20 cellular contexts compared by ENCODE assay signal in genomic region chr11:8059571-8060011, GRCh38. TPM values are rescaled to one million over a fixed set of nuclear protein-coding genes. Genes with fewer than 3 reads are reported as not detected.
DNase-seq lines count a peak whose midpoint lies in the region; ATAC-seq and TF ChIP-seq lines count a peak whose summit lies in the region.
"Had no signal": no experiment of that assay in that cellular context is flagged by ENCODE, and none has a peak within 500 bp of the region (broad histone marks: within the 10 kb centered on the region; RNA-seq: fewer than 3 reads in every experiment).

No MANE protein-coding gene starts in this region.

- peaks cover 0 to 14% of the 10 kb centered on the region in 2 experiments for H3K27me3 ChIP-seq in mesenchymal stem cell (ENCODE audit: control insufficient read depth in 1 of 2, insufficient read depth in 1 of 2, low read length in 2 of 2)
- peaks cover 0 to 6% (median 0%) of the 10 kb centered on the region in 7 donors for H3K27me3 ChIP-seq in spleen (replicated peaks in 1 of 7)
- H3K27me3 ChIP-seq in lower lobe of right lung (ENCODE audit: low read depth) = no peaks in the 10 kb centered on the region
- H3K27me3 ChIP-seq: heart left ventricle had no signal

- no peaks in the 10 kb centered on the region for H3K36me3 Mint-ChIP-seq in activated CD8-positive, alpha-beta memory T cell treated with anti-CD3 and anti-CD28 coated beads, Interleukin-2, amount 10 ng/mL, durations not matched to agents 7 days and 5 days
- no peaks in the 10 kb centered on the region for H3K36me3 Mint-ChIP-seq in brain
- H3K36me3 Mint-ChIP-seq: activated CD4-positive, alpha-beta memory T cell treated with anti-CD3 and anti-CD28 coated beads for 36 hours; CD4-positive, alpha-beta memory T cell had no signal

- H3K79me1 ChIP-seq in mesenchymal stem cell (replicated peaks; ENCODE audit: low read length, poor library complexity, severe bottlenecking) = no peaks in the 10 kb centered on the region

- H2BK12ac ChIP-seq in mesenchymal stem cell (ENCODE audit: low read length in 2 of 2) = no peak overlapping the region

- no peaks in the 10 kb centered on the region for H3K36me3 ChIP-seq in mesenchymal stem cell (ENCODE audit: control insufficient read depth in 1 of 2, insufficient read depth in 2 of 2, low read depth in 1 of 2, low read length in 2 of 2)
- H3K36me3 ChIP-seq in spleen = no peaks in the 10 kb centered on the region
- no peaks in the 10 kb centered on the region for H3K36me3 ChIP-seq in lower lobe of right lung
- H3K36me3 ChIP-seq: heart left ventricle had no signal

- H2BK5ac ChIP-seq in mesenchymal stem cell (ENCODE audit: low read depth, low read length, poor library complexity, severe bottlenecking) = no peak overlapping the region

- H3K4me3 ChIP-seq in mesenchymal stem cell (ENCODE audit: insufficient read depth in 1 of 2, low read depth in 1 of 2, low read length in 2 of 2) = no peak overlapping the region
- no peak overlapping the region for H3K4me3 ChIP-seq in spleen
- no peak overlapping the region for H3K4me3 ChIP-seq in lower lobe of right lung
- H3K4me3 ChIP-seq: heart left ventricle had no signal

- no peak overlapping the region for H2BK120ac ChIP-seq in mesenchymal stem cell (ENCODE audit: low read depth, low read length)

- no peak overlapping the region for H4K91ac ChIP-seq in mesenchymal stem cell (ENCODE audit: low read length)

- peak; percentile 28 for DNase-seq in activated CD8-positive, alpha-beta memory T cell treated with anti-CD3 and anti-CD28 coated beads, Interleukin-2, amount 10 ng/mL, durations not matched to agents 7 days and 5 days
- DNase-seq in mesenchymal stem cell (no peak), spleen (peak; percentile 64), GM13977 (ENCODE audit: low spot score) (no peak), lower lobe of right lung (no peak)
- no peak for DNase-seq in NK-92 treated with Interleukin-12 subunit alpha and Interleukin-12 subunit beta, amount 100 ng/mL, for 24 hours (lab: John Stamatoyannopoulos, UW)
- DNase-seq: activated CD4-positive, alpha-beta memory T cell treated with anti-CD3 and anti-CD28 coated beads for 36 hours; activated naive CD4-positive, alpha-beta T cell; activated T-cell treated with anti-CD3 and anti-CD28 coated beads, Interleukin-2, amount 50 U/mL, for 24 hours; amygdala; CD4-positive, alpha-beta memory T cell; heart left ventricle; Kasumi-1; NCI-H226; NCI-H774; occipital lobe; SHP77; SW 1271 had no signal

- no peak overlapping the region for H3K14ac ChIP-seq in mesenchymal stem cell (ENCODE audit: low read length in 2 of 2)

- no peak overlapping the region for H3K27ac Mint-ChIP-seq in activated CD8-positive, alpha-beta memory T cell treated with anti-CD3 and anti-CD28 coated beads, Interleukin-2, amount 10 ng/mL, durations not matched to agents 7 days and 5 days
- H3K27ac Mint-ChIP-seq in brain = peak overlapping the region in 3 of 5 experiments; percentile 16 to 83 (median 60)
- H3K27ac Mint-ChIP-seq: activated CD4-positive, alpha-beta memory T cell treated with anti-CD3 and anti-CD28 coated beads for 36 hours; activated T-cell treated with anti-CD3 and anti-CD28 coated beads, Interleukin-2, amount 50 U/mL, for 24 hours; CD4-positive, alpha-beta memory T cell had no signal

- H3K4me1 Mint-ChIP-seq in activated CD8-positive, alpha-beta memory T cell treated with anti-CD3 and anti-CD28 coated beads, Interleukin-2, amount 10 ng/mL, durations not matched to agents 7 days and 5 days = peaks cover 5% of the 10 kb centered on the region
- peaks cover 34% of the 10 kb centered on the region for H3K4me1 Mint-ChIP-seq in brain

- CTCF ChIA-PET in activated CD8-positive, alpha-beta memory T cell treated with anti-CD3 and anti-CD28 coated beads, Interleukin-2, amount 10 ng/mL, durations not matched to agents 7 days and 5 days (lab: Charles Lee) = interaction anchor here (0.9 to 1.4 kb wide), 3 partner anchors 11 to 31 kb away, joined by 3 to 4 read pairs (median 3); no protein-coding TSS in a partner anchor

- WGBS in mesenchymal stem cell = 49% methylated on average over 10 of the region's 10 CpGs
- 49 to 63% (median 53%) methylated on average over 10 of the region's 10 CpGs for WGBS in spleen, 5 donors

- TF ChIP-seq POLR2A in spleen (IDR thresholded peaks at IDR 0.05) = no peak

- in situ Hi-C loops in GM13977 (cut with MboI; ENCODE audit: low pct_unique_long_range_greater_than_20kb, low sequenced_read_pairs, unreplicated experiment) = no loop called here

- no peak overlapping the region for H2AK5ac ChIP-seq in mesenchymal stem cell (ENCODE audit: low read length, severe bottlenecking)

- H3K27ac ChIP-seq in mesenchymal stem cell (ENCODE audit: low read length, poor library complexity, severe bottlenecking) = no peak overlapping the region
- no peak overlapping the region for H3K27ac ChIP-seq in spleen
- H3K27ac ChIP-seq in lower lobe of right lung = no peak overlapping the region

- H3K9ac ChIP-seq in mesenchymal stem cell (ENCODE audit: low read length) = peak overlapping the region; percentile 73

- no peaks in the 10 kb centered on the region for H3K9me3 ChIP-seq in mesenchymal stem cell (ENCODE audit: control insufficient read depth, low read length)
- no peaks in the 10 kb centered on the region for H3K9me3 ChIP-seq in spleen
- H3K9me3 ChIP-seq in lower lobe of right lung = no peaks in the 10 kb centered on the region
- H3K9me3 ChIP-seq: heart left ventricle had no signal

- no peak overlapping the region for H3K4me2 ChIP-seq in mesenchymal stem cell (ENCODE audit: low read length, poor library complexity, severe bottlenecking)

- no peaks in the 10 kb centered on the region for H3K9me3 Mint-ChIP-seq in activated CD8-positive, alpha-beta memory T cell treated with anti-CD3 and anti-CD28 coated beads, Interleukin-2, amount 10 ng/mL, durations not matched to agents 7 days and 5 days (ENCODE audit: low read depth)
- H3K9me3 Mint-ChIP-seq in brain = no peaks in the 10 kb centered on the region
- H3K9me3 Mint-ChIP-seq: activated CD4-positive, alpha-beta memory T cell treated with anti-CD3 and anti-CD28 coated beads for 36 hours; activated T-cell treated with anti-CD3 and anti-CD28 coated beads, Interleukin-2, amount 50 U/mL, for 24 hours; CD4-positive, alpha-beta memory T cell had no signal

- no peak overlapping the region for H3K4me3 Mint-ChIP-seq in activated CD8-positive, alpha-beta memory T cell treated with anti-CD3 and anti-CD28 coated beads, Interleukin-2, amount 10 ng/mL, durations not matched to agents 7 days and 5 days
- H3K4me3 Mint-ChIP-seq in brain = peak overlapping the region in 1 of 5 experiments; percentile 9
- H3K4me3 Mint-ChIP-seq: activated CD4-positive, alpha-beta memory T cell treated with anti-CD3 and anti-CD28 coated beads for 36 hours; activated T-cell treated with anti-CD3 and anti-CD28 coated beads, Interleukin-2, amount 50 U/mL, for 24 hours; CD4-positive, alpha-beta memory T cell had no signal

- no peak overlapping the region for H3K4ac ChIP-seq in mesenchymal stem cell (ENCODE audit: low read depth in 1 of 2, low read length in 2 of 2)

- H2AFZ ChIP-seq in mesenchymal stem cell (ENCODE audit: low read depth, low read length) = no peak overlapping the region

- TF ChIP-seq CTCF in brain (conservative IDR thresholded peaks at IDR 0.05) (no peak), spleen (IDR thresholded peaks at IDR 0.05 in 8 of 11, conservative IDR thresholded peaks at IDR 0.05 in 3 of 11) (no peak), GM13977 (IDR thresholded peaks at IDR 0.05; ENCODE audit: extremely low read depth, insufficient read depth, missing control alignments) (no peak), lower lobe of right lung (IDR thresholded peaks at IDR 0.05) (no peak)

- intact Hi-C loops in spleen (cut with DNase I; ENCODE audit: low total_unique reads) = no loop called here
- intact Hi-C loops in lower lobe of right lung (cut with DNase I) = no loop called here

- no peak overlapping the region for H4K8ac ChIP-seq in mesenchymal stem cell (ENCODE audit: low read length)

- ATAC-seq in activated CD8-positive, alpha-beta memory T cell treated with anti-CD3 and anti-CD28 coated beads, Interleukin-2, amount 10 ng/mL, durations not matched to agents 7 days and 5 days = no peak
- no peak for ATAC-seq in lower lobe of right lung
- ATAC-seq: heart left ventricle had no signal

- H3K4me1 ChIP-seq in mesenchymal stem cell (ENCODE audit: control insufficient read depth, insufficient read depth, low read depth, low read length) (no peaks in the 10 kb centered on the region), spleen (peaks cover 0 to 4% (median 0%) of the 10 kb centered on the region in 6 donors), lower lobe of right lung (peaks cover 4% of the 10 kb centered on the region)

- no peaks in the 10 kb centered on the region for H3K27me3 Mint-ChIP-seq in activated CD8-positive, alpha-beta memory T cell treated with anti-CD3 and anti-CD28 coated beads, Interleukin-2, amount 10 ng/mL, durations not matched to agents 7 days and 5 days
- peaks cover 7% of the 10 kb centered on the region for H3K27me3 Mint-ChIP-seq in brain
- H3K27me3 Mint-ChIP-seq: activated CD4-positive, alpha-beta memory T cell treated with anti-CD3 and anti-CD28 coated beads for 36 hours; activated T-cell treated with anti-CD3 and anti-CD28 coated beads, Interleukin-2, amount 50 U/mL, for 24 hours; CD4-positive, alpha-beta memory T cell had no signal

- H3K23ac ChIP-seq in mesenchymal stem cell (ENCODE audit: low read length in 2 of 2) = no peak overlapping the region

- no peak overlapping the region for H3K18ac ChIP-seq in mesenchymal stem cell (ENCODE audit: low read depth in 1 of 2, low read length in 2 of 2)

- H2BK15ac ChIP-seq in mesenchymal stem cell (ENCODE audit: low read depth, poor library complexity, severe bottlenecking) = no peak overlapping the region

RNA-seq across cellular contexts. Expression of gene TUB, which starts 21.4 kb away (rescaled TPM):
- under 1 TPM; 0.07 to 0.09 TPM for total RNA-seq in activated CD8-positive, alpha-beta memory T cell treated with anti-CD3 and anti-CD28 coated beads, Interleukin-2, amount 10 ng/mL, durations not matched to agents 7 days and 5 days
- polyA plus RNA-seq in brain (ENCODE audit: insufficient read depth, low read depth, low replicate concordance) (4.8 TPM), spleen (under 1 TPM; 0.17 to 0.42 (median 0.21) TPM)
- polyA plus RNA-seq in mesenchymal stem cell (2013, experiment 1 of 2) = 1.9 TPM
- polyA plus RNA-seq in mesenchymal stem cell (2013, experiment 2 of 2) = 1.9 TPM
- total RNA-seq in spleen (1 to 10 TPM; 1.4 to 3.2 (median 2.1) TPM), lower lobe of right lung (5.2 TPM)
- total RNA-seq: OCI-LY7 had no signal

Comparison
In these comparisons a context has a peak if more than half of its experiments do, and no peak if none do; other contexts are left out.
1. DNase-seq: peak in activated CD8-positive, alpha-beta memory T cell treated with anti-CD3 and anti-CD28 coated beads, Interleukin-2, amount 10 ng/mL, durations not matched to agents 7 days and 5 days (single experiment) and spleen (single experiment); none in mesenchymal stem cell (single experiment), NK-92 treated with Interleukin-12 subunit alpha and Interleukin-12 subunit beta, amount 100 ng/mL, for 24 hours (single experiment), GM13977 (single experiment) and lower lobe of right lung (single experiment).